Comparison of ENCODE assay signal across 1 cellular context in genomic region chr17:36994438-36994837, GRCh38.
TF ChIP-seq lines count a peak whose summit lies in the region.

No MANE protein-coding gene starts in this region.

TF ChIP-seq in GM23338, 12 proteins besides CTCF, POLR2A, EP300 and RAD21 (continued from another document):
- TF ChIP-seq ZNF462 (CRISPR knock-in tag; IDR thresholded peaks at IDR 0.05): no peak
- no peak for TF ChIP-seq ETS1 (IDR thresholded peaks at IDR 0.05)
- TF ChIP-seq ZNF331 (CRISPR knock-in tag; IDR thresholded peaks at IDR 0.05; ENCODE audit: low read depth): no peak
- no peak for TF ChIP-seq CREB1 (CRISPR knock-in tag; IDR thresholded peaks at IDR 0.05; ENCODE audit: low read depth)
- no peak for TF ChIP-seq POLR2AphosphoS5 (IDR thresholded peaks at IDR 0.05; ENCODE audit: low read depth)
